ENCODE assay signal across 1 cellular context in genomic region chr1:156705918-156706646, GRCh38.
TF ChIP-seq lines count a peak whose summit lies in the region.

No MANE protein-coding gene starts in this region.

TF ChIP-seq in K562, 482 proteins besides CTCF, POLR2A, EP300 and RAD21 (continued from another document):
- TF ChIP-seq ZBTB11 (CRISPR knock-in tag; IDR thresholded peaks at IDR 0.05) (no peak), SMARCE1 (IDR thresholded peaks at IDR 0.05) (peak; percentile 52; the same call in 1 of the 2 replicates), NFE2L1 (tag; IDR thresholded peaks at IDR 0.05; ENCODE audit: borderline replicate concordance, low read depth) (no peak), L3MBTL2 (IDR thresholded peaks at IDR 0.05) (peak; percentile 44; the same call in 1 of the 2 replicates), MTA2 (IDR thresholded peaks at IDR 0.05; ENCODE audit: low read depth) (no peak), SIN3B (IDR thresholded peaks at IDR 0.05; ENCODE audit: low read depth) (0 out of 2 replicates have a peak, but pooled peaks have one; percentile 31), THRA (IDR thresholded peaks at IDR 0.05) (no peak), TEAD1 (CRISPR knock-in tag; IDR thresholded peaks at IDR 0.05) (no peak), OTX1 (CRISPR knock-in tag; IDR thresholded peaks at IDR 0.05) (no peak), ZNF253 (CRISPR knock-in tag; conservative IDR thresholded peaks at IDR 0.05) (no peak), E4F1 (CRISPR knock-in tag; IDR thresholded peaks at IDR 0.05; ENCODE audit: borderline replicate concordance) (no peak), TARDBP (IDR thresholded peaks at IDR 0.05) (0 out of 2 replicates have a peak, but pooled peaks have one; percentile 27), POLR2B (IDR thresholded peaks at IDR 0.05; ENCODE audit: low read depth, partially characterized antibody) (peak; percentile 33), E2F5 (CRISPR knock-in tag; IDR thresholded peaks at IDR 0.05) (no peak), PML (IDR thresholded peaks at IDR 0.05; ENCODE audit: low read length) (no peak), RBM17 (IDR thresholded peaks at IDR 0.05; ENCODE audit: borderline replicate concordance, low read depth, low read length) (no peak), MAFF (IDR thresholded peaks at IDR 0.05; ENCODE audit: low read length) (no peak), RBBP5 (IDR thresholded peaks at IDR 0.05; ENCODE audit: borderline replicate concordance, insufficient read depth, low read length, poor library complexity, severe bottlenecking) (peak; percentile 34), ZNF76 (CRISPR knock-in tag; IDR thresholded peaks at IDR 0.05; ENCODE audit: borderline replicate concordance) (no peak), ZNF584 (CRISPR knock-in tag; IDR thresholded peaks at IDR 0.05; ENCODE audit: low read depth) (no peak), FIP1L1 (IDR thresholded peaks at IDR 0.05; ENCODE audit: low read depth, low read length, poor library complexity, severe bottlenecking) (peak; percentile 62), SRF (CRISPR knock-in tag; IDR thresholded peaks at IDR 0.05) (no peak; a peak in 1 of 4 replicates), RFX5 (IDR thresholded peaks at IDR 0.05; ENCODE audit: low read depth, low read length) (no peak), NCOA1 (IDR thresholded peaks at IDR 0.05; ENCODE audit: low read depth) (0 out of 2 replicates have a peak, but pooled peaks have one; percentile 11), CHD4 (IDR thresholded peaks at IDR 0.05; ENCODE audit: insufficient read depth, insufficient replicate concordance, low read depth, low read length, poor library complexity, severe bottlenecking) (no peak), ZC3H8 (IDR thresholded peaks at IDR 0.05) (no peak), ZNF232 (CRISPR knock-in tag; IDR thresholded peaks at IDR 0.05) (no peak), SMARCA5 (IDR thresholded peaks at IDR 0.05) (no peak), SNRNP70 (optimal IDR thresholded peaks at IDR 0.05; ENCODE audit: low read depth, low read length) (no peak), ZNF239 (CRISPR knock-in tag; IDR thresholded peaks at IDR 0.05) (no peak), SP1 (CRISPR knock-in tag; IDR thresholded peaks at IDR 0.05) (no peak), ZBTB34 (CRISPR knock-in tag; IDR thresholded peaks at IDR 0.05) (no peak), NFYB (IDR thresholded peaks at IDR 0.05; ENCODE audit: extremely low read depth, insufficient read length) (no peak), ZNF655 (CRISPR knock-in tag; IDR thresholded peaks at IDR 0.05) (no peak), ZNF133 (CRISPR knock-in tag; IDR thresholded peaks at IDR 0.05) (no peak), MED1 (CRISPR knock-in tag; IDR thresholded peaks at IDR 0.05; ENCODE audit: borderline replicate concordance) (no peak), ZFP1 (CRISPR knock-in tag; IDR thresholded peaks at IDR 0.05) (no peak), SMAD4 (CRISPR knock-in tag; conservative IDR thresholded peaks at IDR 0.05) (peak; percentile 29; the same call in 1 of the 2 replicates), ARID1B (IDR thresholded peaks at IDR 0.05) (0 out of 2 replicates have a peak, but pooled peaks have one; percentile 13), NFIX (CRISPR knock-in tag; IDR thresholded peaks at IDR 0.05; ENCODE audit: low read depth) (no peak), STAT6 (CRISPR knock-in tag; IDR thresholded peaks at IDR 0.05) (peak; percentile 72; the same call in 1 of the 2 replicates), CBFB (CRISPR knock-in tag; IDR thresholded peaks at IDR 0.05) (no peak), DPF2 (IDR thresholded peaks at IDR 0.05) (no peak), ATF1 (CRISPR knock-in tag; IDR thresholded peaks at IDR 0.05) (no peak), ATF1 (tag; IDR thresholded peaks at IDR 0.05) (peak; percentile 62), ZNF140 (CRISPR knock-in tag; IDR thresholded peaks at IDR 0.05) (no peak), ELF2 (CRISPR knock-in tag; IDR thresholded peaks at IDR 0.05) (no peak), ETV1 (tag; conservative IDR thresholded peaks at IDR 0.05; ENCODE audit: low read depth) (peak; percentile 71; the same call in 1 of the 2 replicates), HNRNPUL1 (IDR thresholded peaks at IDR 0.05; ENCODE audit: low read length) (no peak), ZNF12 (CRISPR knock-in tag; IDR thresholded peaks at IDR 0.05) (no peak), ZNF551 (CRISPR knock-in tag; IDR thresholded peaks at IDR 0.05) (no peak), GTF2F1 (IDR thresholded peaks at IDR 0.05; ENCODE audit: low read depth, low read length) (no peak), ZBTB9 (CRISPR knock-in tag; IDR thresholded peaks at IDR 0.05) (no peak), ZNF408 (CRISPR knock-in tag; IDR thresholded peaks at IDR 0.05; ENCODE audit: low read depth) (no peak), RFX1 (IDR thresholded peaks at IDR 0.05) (no peak), DNMT1 (IDR thresholded peaks at IDR 0.05) (no peak)
